Comparison of ENCODE assay signal across 23 cellular contexts in genomic region chr22:35569916-35570315, GRCh38. TPM values are rescaled to one million over a fixed set of nuclear protein-coding genes. Genes with fewer than 3 reads are reported as not detected.
"Had no signal": no experiment of that assay in that cellular context is flagged by ENCODE, and none has a peak within 500 bp of the region (broad histone marks: within the 10 kb centered on the region; RNA-seq: fewer than 3 reads in every experiment).

No MANE protein-coding gene starts in this region.

- H3K27me3 ChIP-seq: gastroesophageal sphincter, neural progenitor cell, right lobe of liver, suprapubic skin, thyroid gland, upper lobe of left lung, uterus had no signal

- H2AFZ ChIP-seq: neural progenitor cell had no signal

- H3K36me3 ChIP-seq: gastroesophageal sphincter, left ventricle myocardium inferior, lower lobe of right lung, neural progenitor cell, right lobe of liver, suprapubic skin, thyroid gland, upper lobe of left lung, uterus had no signal

- H3K9me3 Mint-ChIP-seq: immature natural killer cell; memory B cell; mesothelial cell of epicardium; natural killer cell treated with Interleukin-12 subunit alpha and Interleukin-12 subunit beta and Interleukin-15 and Interleukin-18, amount 100 ng/mL, for 72 hours; neural progenitor cell; stimulated activated effector memory CD8-positive, alpha-beta T cell treated with anti-CD3 and anti-CD28 coated beads, Interleukin-12 subunit alpha, Interleukin-12 subunit beta, amount 100 ng/mL, for 72 hours had no signal

- H3K4me1 Mint-ChIP-seq: immature natural killer cell; memory B cell; stimulated activated effector memory CD8-positive, alpha-beta T cell treated with anti-CD3 and anti-CD28 coated beads, Interleukin-12 subunit alpha, Interleukin-12 subunit beta, amount 100 ng/mL, for 72 hours had no signal

- H3K9me3 ChIP-seq: gastroesophageal sphincter, left ventricle myocardium inferior, lower lobe of right lung, psoas muscle, right lobe of liver, suprapubic skin, thyroid gland, upper lobe of left lung, uterus had no signal

- H3K4me3 ChIP-seq: gastroesophageal sphincter, left ventricle myocardium inferior, lower lobe of right lung, neural progenitor cell, psoas muscle, right lobe of liver, suprapubic skin, thyroid gland, upper lobe of left lung, uterus had no signal

- H3K4me2 ChIP-seq: neural progenitor cell had no signal

- ATAC-seq: gastroesophageal sphincter; natural killer cell treated with Interleukin-12 subunit alpha and Interleukin-12 subunit beta and Interleukin-15 and Interleukin-18, amount 100 ng/mL, for 72 hours; right lobe of liver; stimulated activated effector memory CD8-positive, alpha-beta T cell treated with anti-CD3 and anti-CD28 coated beads, Interleukin-12 subunit alpha, Interleukin-12 subunit beta, amount 100 ng/mL, for 72 hours; stimulated activated naive CD8-positive, alpha-beta T cell treated with anti-CD3 and anti-CD28 coated beads, Interleukin-15, Interleukin-2, amounts not matched to agents 100 U/mL and 50 U/mL, for 24 hours had no signal

- H3K4me3 Mint-ChIP-seq: immature natural killer cell; memory B cell; mesothelial cell of epicardium; natural killer cell treated with Interleukin-12 subunit alpha and Interleukin-12 subunit beta and Interleukin-15 and Interleukin-18, amount 100 ng/mL, for 72 hours; neural progenitor cell; stimulated activated effector memory CD8-positive, alpha-beta T cell treated with anti-CD3 and anti-CD28 coated beads, Interleukin-12 subunit alpha, Interleukin-12 subunit beta, amount 100 ng/mL, for 72 hours had no signal

- DNase-seq: effector memory CD4-positive, alpha-beta T cell; immature natural killer cell; left cardiac atrium; left ventricle myocardium inferior; lower lobe of right lung; occipital lobe; psoas muscle; retina; right lobe of liver; stimulated activated CD4-positive, alpha-beta T cell treated with anti-CD3 and anti-CD28 coated beads, Interleukin-4, amount 100 ng/mL, for 1 hour; stimulated activated CD8-positive, alpha-beta memory T cell treated with anti-CD3 and anti-CD28 coated beads, Interleukin-4, amount 100 ng/mL, for 48 hours; stimulated activated naive CD8-positive, alpha-beta T cell treated with anti-CD3 and anti-CD28 coated beads, Interleukin-15, Interleukin-2, amounts not matched to agents 100 U/mL and 50 U/mL, for 24 hours; thyroid gland; upper lobe of left lung; uterus had no signal

- H3K4me1 ChIP-seq: lower lobe of right lung, psoas muscle, right lobe of liver, upper lobe of left lung had no signal

- H3K27ac ChIP-seq: left ventricle myocardium inferior, lower lobe of right lung, neural progenitor cell, psoas muscle, right lobe of liver, suprapubic skin, thyroid gland, upper lobe of left lung, uterus had no signal

- H3K36me3 Mint-ChIP-seq: immature natural killer cell; memory B cell; mesothelial cell of epicardium; natural killer cell treated with Interleukin-12 subunit alpha and Interleukin-12 subunit beta and Interleukin-15 and Interleukin-18, amount 100 ng/mL, for 72 hours; neural progenitor cell; stimulated activated effector memory CD8-positive, alpha-beta T cell treated with anti-CD3 and anti-CD28 coated beads, Interleukin-12 subunit alpha, Interleukin-12 subunit beta, amount 100 ng/mL, for 72 hours had no signal

- H3K27ac Mint-ChIP-seq: immature natural killer cell; memory B cell; mesothelial cell of epicardium; natural killer cell treated with Interleukin-12 subunit alpha and Interleukin-12 subunit beta and Interleukin-15 and Interleukin-18, amount 100 ng/mL, for 72 hours; neural progenitor cell; stimulated activated effector memory CD8-positive, alpha-beta T cell treated with anti-CD3 and anti-CD28 coated beads, Interleukin-12 subunit alpha, Interleukin-12 subunit beta, amount 100 ng/mL, for 72 hours had no signal

RNA-seq across cellular contexts. Expression of gene RASD2, which starts 29.3 kb away (rescaled TPM):
- total RNA-seq: fibroblast of villous mesenchyme, mesothelial cell of epicardium had no signal

RNA-seq across cellular contexts. Expression of gene MB, which starts 47.2 kb away (rescaled TPM):
- total RNA-seq: fibroblast of villous mesenchyme; mesothelial cell of epicardium; natural killer cell treated with Interleukin-12 subunit alpha and Interleukin-12 subunit beta and Interleukin-15 and Interleukin-18, amount 100 ng/mL, for 72 hours; occipital lobe had no signal
